ENCODE assay signal across 22 cellular contexts in genomic region chr7:92603089-92603445, GRCh38.
"Had no signal": no experiment of that assay in that cellular context is flagged by ENCODE, and none has a peak within 500 bp of the region (broad histone marks: within the 10 kb centered on the region; RNA-seq: fewer than 3 reads in every experiment).

No MANE protein-coding gene starts in this region.

- H3K27me3 Mint-ChIP-seq: activated CD8-positive, alpha-beta memory T cell treated with anti-CD3 and anti-CD28 coated beads, Interleukin-2, amount 10 ng/mL, durations not matched to agents 7 days and 5 days; activated naive CD8-positive, alpha-beta T cell; T-cell had no signal

- H3K4me3 Mint-ChIP-seq: activated CD8-positive, alpha-beta memory T cell treated with anti-CD3 and anti-CD28 coated beads, Interleukin-2, amount 10 ng/mL, durations not matched to agents 7 days and 5 days; activated naive CD8-positive, alpha-beta T cell; T-cell had no signal

- H3K36me3 Mint-ChIP-seq: T-cell had no signal

- H3K4me1 ChIP-seq: adrenal gland had no signal

- H3K36me3 ChIP-seq: adrenal gland, WERI-Rb-1 had no signal

- H3K27ac Mint-ChIP-seq: activated CD8-positive, alpha-beta memory T cell treated with anti-CD3 and anti-CD28 coated beads, Interleukin-2, amount 10 ng/mL, durations not matched to agents 7 days and 5 days; T-cell had no signal

- ATAC-seq: activated CD8-positive, alpha-beta memory T cell treated with anti-CD3 and anti-CD28 coated beads, Interleukin-2, amount 10 ng/mL, durations not matched to agents 7 days and 5 days; Right ventricle myocardium inferior; T-cell had no signal

- H3K4me1 Mint-ChIP-seq: T-cell had no signal

- H3K9me3 Mint-ChIP-seq: T-cell had no signal

- H3K4me3 ChIP-seq: adrenal gland, SK-N-MC had no signal

- DNase-seq: activated CD4-positive, alpha-beta T cell treated with anti-CD3 and anti-CD28 coated beads for 48 hours; activated CD4-positive, alpha-beta T cell treated with anti-CD3 and anti-CD28 coated beads, Interleukin-2, amount 50 U/mL, for 4 hours; activated CD8-positive, alpha-beta memory T cell treated with anti-CD3 and anti-CD28 coated beads, Interleukin-2, amount 10 ng/mL, durations not matched to agents 7 days and 5 days; activated effector memory CD4-positive, alpha-beta T cell treated with anti-CD3 and anti-CD28 coated beads, Interleukin-2, amount 50 U/mL, for 16 hours; activated naive CD4-positive, alpha-beta T cell treated with Interleukin-2 at 50 U/mL for 16 hours; adrenal gland; anterior cingulate cortex; cerebellar nuclear complex; Karpas-422; NCI-H1105; NCI-H1436; NCI-H187; NCI-H2081; NCI-H524; NCI-H774; NK-92 treated with Interleukin-12 subunit alpha and Interleukin-12 subunit beta, amount 100 ng/mL, for 24 hours; RPMI8226; T-cell; WERI-Rb-1 had no signal
